In genomic region chr4:52664479-52664878, GRCh38 we compare ENCODE assay signal across 29 cellular contexts.
"Had no signal": no experiment of that assay in that cellular context is flagged by ENCODE, and none has a peak within 500 bp of the region (broad histone marks: within the 10 kb centered on the region; RNA-seq: fewer than 3 reads in every experiment).

No MANE protein-coding gene starts in this region.

- H3K27me3 Mint-ChIP-seq: progenitor cell of endocrine pancreas had no signal

- H3K9ac ChIP-seq: neural progenitor cell had no signal

- H2AFZ ChIP-seq: neural progenitor cell had no signal

- H3K36me3 ChIP-seq: breast epithelium, colonic mucosa, esophagus muscularis mucosa, gastroesophageal sphincter, neural progenitor cell, sigmoid colon, uterus had no signal

- H3K9me3 Mint-ChIP-seq: activated CD4-positive, alpha-beta T cell treated with anti-CD3 and anti-CD28 coated beads, Interleukin-2, amount 10 ng/mL, durations not matched to agents 24 days and 14 days; activated naive CD4-positive, alpha-beta T cell treated with anti-CD3 and anti-CD28 coated beads, Interleukin-2, amount 50 U/mL, for 24 hours; activated T-helper 1 cell treated with anti-CD3 and anti-CD28 coated beads, Interleukin-12 subunit alpha, Interleukin-12 subunit beta, Interleukin-2, Interleukin-4 antibody, amounts not matched to agents 30 ng/mL and 10 ng/mL and 1 ng/mL, durations not matched to agents 14 hours and 24 hours and 36 hours; effector memory CD8-positive, alpha-beta T cell had no signal

- H3K27ac Mint-ChIP-seq: activated CD4-positive, alpha-beta memory T cell treated with anti-CD3 and anti-CD28 coated beads, Interleukin-2, amount 10 ng/mL, durations not matched to agents 7 days and 5 days; activated CD4-positive, alpha-beta T cell treated with anti-CD3 and anti-CD28 coated beads, Interleukin-2, amount 10 ng/mL, durations not matched to agents 24 days and 14 days; activated naive CD4-positive, alpha-beta T cell treated with anti-CD3 and anti-CD28 coated beads, Interleukin-2, amount 50 U/mL, for 24 hours; activated T-helper 1 cell treated with anti-CD3 and anti-CD28 coated beads, Interleukin-12 subunit alpha, Interleukin-12 subunit beta, Interleukin-2, Interleukin-4 antibody, amounts not matched to agents 30 ng/mL and 10 ng/mL and 1 ng/mL, durations not matched to agents 14 hours and 24 hours and 36 hours; effector memory CD8-positive, alpha-beta T cell; mesothelial cell of epicardium; naive thymus-derived CD8-positive, alpha-beta T cell; neural progenitor cell; progenitor cell of endocrine pancreas had no signal

- H3K9me3 ChIP-seq: breast epithelium, colonic mucosa, esophagus muscularis mucosa, gastroesophageal sphincter, sigmoid colon, testis, uterus had no signal

- H3K4me3 Mint-ChIP-seq: activated CD4-positive, alpha-beta memory T cell treated with anti-CD3 and anti-CD28 coated beads, Interleukin-2, amount 10 ng/mL, durations not matched to agents 7 days and 5 days; activated CD4-positive, alpha-beta T cell treated with anti-CD3 and anti-CD28 coated beads, Interleukin-2, amount 10 ng/mL, durations not matched to agents 24 days and 14 days; activated naive CD4-positive, alpha-beta T cell treated with anti-CD3 and anti-CD28 coated beads, Interleukin-2, amount 50 U/mL, for 24 hours; activated T-helper 1 cell treated with anti-CD3 and anti-CD28 coated beads, Interleukin-12 subunit alpha, Interleukin-12 subunit beta, Interleukin-2, Interleukin-4 antibody, amounts not matched to agents 30 ng/mL and 10 ng/mL and 1 ng/mL, durations not matched to agents 14 hours and 24 hours and 36 hours; effector memory CD8-positive, alpha-beta T cell; mesothelial cell of epicardium; naive thymus-derived CD8-positive, alpha-beta T cell; neural progenitor cell had no signal

- DNase-seq: activated CD4-positive, alpha-beta memory T cell treated with anti-CD3 and anti-CD28 coated beads, Interleukin-2, amount 10 ng/mL, durations not matched to agents 7 days and 5 days; activated CD4-positive, alpha-beta T cell treated with anti-CD3 and anti-CD28 coated beads, Interleukin-2, amount 10 ng/mL, durations not matched to agents 24 days and 14 days; activated CD4-positive, CD25-positive, alpha-beta regulatory T cell; activated gamma-delta T cell treated with Interleukin-2 at 50 U/mL for 16 hours; colonic mucosa; dorsolateral prefrontal cortex; effector memory CD8-positive, alpha-beta T cell; heart left ventricle; left ventricle myocardium superior; mammary epithelial cell; naive thymus-derived CD8-positive, alpha-beta T cell; retina; sigmoid colon; stimulated activated CD4-positive, alpha-beta T cell treated with anti-CD3 and anti-CD28 coated beads, Interleukin-2, amount 100 ng/mL, for 48 hours; stimulated activated naive CD4-positive, alpha-beta T cell; T1000; testis; trophoblast cell; uterus had no signal

- H3K27me3 ChIP-seq: breast epithelium, colonic mucosa, dorsolateral prefrontal cortex, esophagus muscularis mucosa, gastroesophageal sphincter, sigmoid colon, testis, uterus had no signal

- FAIRE-seq: islet of Langerhans had no signal

- H3K27ac ChIP-seq: breast epithelium, colonic mucosa, dorsolateral prefrontal cortex, esophagus muscularis mucosa, gastroesophageal sphincter, neural progenitor cell, sigmoid colon, testis, uterus had no signal

- H3K4me3 ChIP-seq: breast epithelium, colonic mucosa, dorsolateral prefrontal cortex, esophagus muscularis mucosa, gastroesophageal sphincter, heart left ventricle, neural progenitor cell, sigmoid colon, smooth muscle cell, testis, uterus had no signal

- H3K4me2 ChIP-seq: neural progenitor cell, smooth muscle cell had no signal

- H3K4me1 ChIP-seq: breast epithelium, colonic mucosa, testis, uterus had no signal

- ATAC-seq: effector memory CD8-positive, alpha-beta T cell; gastroesophageal sphincter; heart left ventricle; left ventricle myocardium superior; naive thymus-derived CD8-positive, alpha-beta T cell had no signal
